Comparison of ENCODE assay signal across 1 cellular context in genomic region chr11:57647960-57648776, GRCh38.
A peak's percentile ranks its signal among the peaks of the same experiment; 100 is the strongest.
TF ChIP-seq lines count a peak whose summit lies in the region.

No MANE protein-coding gene starts in this region.

TF ChIP-seq in K562, 482 proteins besides CTCF, POLR2A, EP300 and RAD21 (continued from another document and continues in another):
- TF ChIP-seq MLLT1 (IDR thresholded peaks at IDR 0.05) (no peak), PHTF2 (CRISPR knock-in tag; IDR thresholded peaks at IDR 0.05) (no peak), TCFL5 (CRISPR knock-in tag; conservative IDR thresholded peaks at IDR 0.05) (no peak), ZNF79 (CRISPR knock-in tag; IDR thresholded peaks at IDR 0.05; ENCODE audit: low read depth) (no peak), ZNF785 (CRISPR knock-in tag; IDR thresholded peaks at IDR 0.05) (no peak), MXD1 (CRISPR knock-in tag; IDR thresholded peaks at IDR 0.05; ENCODE audit: borderline replicate concordance, poor library complexity, severe bottlenecking) (no peak), HNRNPK (IDR thresholded peaks at IDR 0.05; ENCODE audit: low read depth, low read length, poor library complexity, severe bottlenecking) (no peak), E2F1 (CRISPR knock-in tag; IDR thresholded peaks at IDR 0.05) (0 out of 2 replicates have a peak, but pooled peaks have one; percentile 17), FOSL1 (tag; conservative IDR thresholded peaks at IDR 0.05) (peak; percentile 35; the same call in 1 of the 2 replicates), ARID2 (IDR thresholded peaks at IDR 0.05) (no peak), HMBOX1 (IDR thresholded peaks at IDR 0.05) (peak; percentile 54; the same call in 1 of the 2 replicates), RAD51 (IDR thresholded peaks at IDR 0.05; ENCODE audit: borderline replicate concordance, low read depth) (0 out of 2 replicates have a peak, but pooled peaks have one; percentile 18), NCOA1 (IDR thresholded peaks at IDR 0.05; ENCODE audit: low read depth) (peak; percentile 68; the same call in 1 of the 2 replicates), SFPQ (IDR thresholded peaks at IDR 0.05; ENCODE audit: low read depth, low read length) (no peak), KHSRP (IDR thresholded peaks at IDR 0.05) (peak; percentile 79; the same call in 1 of the 2 replicates), SMAD4 (CRISPR knock-in tag; conservative IDR thresholded peaks at IDR 0.05) (peak; percentile 89), ASH1L (IDR thresholded peaks at IDR 0.05; ENCODE audit: borderline replicate concordance, low read depth, partially characterized antibody) (no peak), ZNF584 (CRISPR knock-in tag; IDR thresholded peaks at IDR 0.05; ENCODE audit: low read depth) (no peak), ZNF77 (CRISPR knock-in tag; IDR thresholded peaks at IDR 0.05) (no peak), HES1 (IDR thresholded peaks at IDR 0.05; ENCODE audit: low read depth) (peak; percentile 98), XRCC5 (IDR thresholded peaks at IDR 0.05; ENCODE audit: low read depth, low read length) (no peak), ZBTB11 (CRISPR knock-in tag; IDR thresholded peaks at IDR 0.05) (peak in 1 of 3 experiments; percentile 76; a peak in 2 of 6 replicates), STAT5A (IDR thresholded peaks at IDR 0.05; ENCODE audit: borderline replicate concordance, low read length) (peak; percentile 97), ZKSCAN1 (IDR thresholded peaks at IDR 0.05; ENCODE audit: low read depth, low read length) (peak; percentile 63; the same call in 1 of the 2 replicates), MYNN (IDR thresholded peaks at IDR 0.05) (peak; percentile 99), MYNN (CRISPR knock-in tag; IDR thresholded peaks at IDR 0.05) (peak; percentile 81), ZNF274 (IDR thresholded peaks at IDR 0.05; ENCODE audit: borderline replicate concordance, low read depth, low read length) (peak; percentile 72; the same call in 1 of the 2 replicates), HBP1 (CRISPR knock-in tag; IDR thresholded peaks at IDR 0.05) (no peak), NONO (IDR thresholded peaks at IDR 0.05; ENCODE audit: low read depth in 2 of 2, low read length in 1 of 2) (peak in 1 of 2 experiments; percentile 64; a peak in 1 of 4 replicates), MTA1 (IDR thresholded peaks at IDR 0.05; ENCODE audit: borderline replicate concordance) (peak; percentile 49; the same call in 1 of the 2 replicates), ZC3H4 (CRISPR knock-in tag; IDR thresholded peaks at IDR 0.05; ENCODE audit: borderline replicate concordance) (no peak), ZNF717 (CRISPR knock-in tag; IDR thresholded peaks at IDR 0.05) (no peak), KLF16 (IDR thresholded peaks at IDR 0.05) (peak; percentile 99), PHB (CRISPR knock-in tag; IDR thresholded peaks at IDR 0.05) (no peak), RBM22 (IDR thresholded peaks at IDR 0.05; ENCODE audit: low read depth, low read length, poor library complexity, severe bottlenecking) (no peak), CXXC5 (CRISPR knock-in tag; IDR thresholded peaks at IDR 0.05) (peak; percentile 84), TARDBP (IDR thresholded peaks at IDR 0.05) (peak; percentile 32; the same call in 1 of the 2 replicates), EHMT2 (IDR thresholded peaks at IDR 0.05) (no peak), NR1H2 (CRISPR knock-in tag; IDR thresholded peaks at IDR 0.05) (no peak), SNIP1 (IDR thresholded peaks at IDR 0.05; ENCODE audit: low read depth) (no peak), CLOCK (CRISPR knock-in tag; IDR thresholded peaks at IDR 0.05; ENCODE audit: borderline replicate concordance) (no peak), ZNF586 (CRISPR knock-in tag; conservative IDR thresholded peaks at IDR 0.05) (no peak), XRCC4 (IDR thresholded peaks at IDR 0.05; ENCODE audit: extremely low read depth, insufficient read depth, insufficient read length) (no peak), CREB5 (CRISPR knock-in tag; IDR thresholded peaks at IDR 0.05) (no peak)
